ENCODE assay signal across 23 cellular contexts in the genomic region with DNA sequence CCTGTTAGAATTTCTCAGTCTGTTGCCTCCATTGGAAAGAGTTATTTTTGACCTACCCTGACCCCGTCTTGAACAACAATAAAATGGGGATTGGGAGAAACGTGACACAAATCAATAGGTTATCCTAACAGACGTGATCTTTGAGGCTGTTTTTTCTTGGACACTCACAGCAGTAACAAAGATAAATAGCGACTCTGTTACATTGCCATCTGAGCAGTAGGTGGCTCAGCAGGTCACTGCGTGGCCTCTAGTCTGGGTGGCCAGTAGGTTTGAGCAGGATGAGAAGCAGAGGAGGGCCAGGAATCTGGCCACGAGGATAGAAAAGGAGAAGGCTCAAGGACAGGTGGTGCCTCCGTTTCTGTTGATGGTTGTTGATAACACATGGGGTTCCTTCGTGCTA.
A peak's percentile ranks its signal among the peaks of the same experiment; 100 is the strongest.
DNase-seq lines count a peak whose midpoint lies in the region; ATAC-seq, FAIRE-seq and TF ChIP-seq lines count a peak whose summit lies in the region.
"Had no signal": no experiment of that assay in that cellular context is flagged by ENCODE, and none has a peak within 500 bp of the region (broad histone marks: within the 10 kb centered on the region; RNA-seq: fewer than 3 reads in every experiment).

No MANE protein-coding gene starts in this region.

- H3K4me1 ChIP-seq in HepG2 (ENCODE audit: insufficient read depth, low read length) (peaks cover 7% of the 10 kb centered on the region; the same call in 1 of the 2 replicates), right lobe of liver (peaks cover 0 to 6% (median 0%) of the 10 kb centered on the region in 4 donors), upper lobe of left lung (no peaks in the 10 kb centered on the region)
- H3K4me1 ChIP-seq: A549, Caco-2 had no signal

- TF ChIP-seq RAD21 in HepG2 (CRISPR knock-in tag; IDR thresholded peaks at IDR 0.05): no peak

- TF ChIP-seq POLR2A in HepG2 (IDR thresholded peaks at IDR 0.05; ENCODE audit: insufficient read depth in 1 of 2, low read depth in 2 of 2, low read length in 2 of 2): no peak
- TF ChIP-seq POLR2A in right lobe of liver (IDR thresholded peaks at IDR 0.05): no peak
- TF ChIP-seq POLR2A in upper lobe of left lung (IDR thresholded peaks at IDR 0.05): no peak

- H3K9me3 ChIP-seq in HepG2 (ENCODE audit: low read length): no peaks in the 10 kb centered on the region
- no peaks in the 10 kb centered on the region for H3K9me3 ChIP-seq in right lobe of liver
- no peaks in the 10 kb centered on the region for H3K9me3 ChIP-seq in upper lobe of left lung
- H3K9me3 ChIP-seq: A549; BLaER1 treated with 17β-estradiol and CSF1 and Interleukin-3, amounts not matched to agents 10 nM and 100 nM; Caco-2 had no signal

- H3K27me3 ChIP-seq in HepG2 (ENCODE audit: control insufficient read depth in 1 of 2, insufficient read depth in 2 of 2, low read length in 2 of 2) (no peaks in the 10 kb centered on the region), right lobe of liver (no peaks in the 10 kb centered on the region), upper lobe of left lung (no peaks in the 10 kb centered on the region)
- H3K27me3 ChIP-seq: BLaER1 treated with 17β-estradiol and CSF1 and Interleukin-3, amounts not matched to agents 10 nM and 100 nM had no signal

- H3K79me2 ChIP-seq in HepG2 (ENCODE audit: insufficient read depth, low read length): no peaks in the 10 kb centered on the region

- H3K9ac ChIP-seq in HepG2 (ENCODE audit: insufficient read depth, low read depth, low read length): no peak overlapping the region
- H3K9ac ChIP-seq: BLaER1 treated with 17β-estradiol and CSF1 and Interleukin-3, amounts not matched to agents 10 nM and 100 nM had no signal

- no peak for DNase-seq in HTR-8/SVneo (ENCODE audit: insufficient read length, low spot score)
- DNase-seq in HuH-7.5 (ENCODE audit: low spot score): peak; percentile 37
- peak; percentile 9 for DNase-seq in HepG2 (ENCODE audit: low spot score)
- DNase-seq in right lobe of liver: peak in 2 of 3 donors; percentile 48 to 73
- DNase-seq in stimulated activated CD4-positive, alpha-beta T cell treated with anti-CD3 and anti-CD28 coated beads, Interleukin-2, amount 100 ng/mL, for 24 hours: no peak
- DNase-seq in upper lobe of left lung: no peak
- no peak for DNase-seq in EL
- DNase-seq: AML-193; Caco-2; Calu3; CD4-positive, alpha-beta T cell; CD8-positive, alpha-beta T cell; DMS79 treated with DMSO at 0.1 percent for 48 hours; GDM1 had no signal

- no peaks in the 10 kb centered on the region for H4K20me1 ChIP-seq in HepG2 (ENCODE audit: insufficient read depth, low read length)
- H4K20me1 ChIP-seq: BLaER1 treated with 17β-estradiol and CSF1 and Interleukin-3, amounts not matched to agents 10 nM and 100 nM had no signal

- H3K4me2 ChIP-seq in HepG2 (ENCODE audit: low read depth, low read length): no peak overlapping the region
- H3K4me2 ChIP-seq: A549; BLaER1 treated with 17β-estradiol and CSF1 and Interleukin-3, amounts not matched to agents 10 nM and 100 nM had no signal

- H3K36me3 ChIP-seq in HepG2 (replicated peaks in 1 of 2; ENCODE audit: control insufficient read depth in 1 of 2, insufficient read depth in 2 of 2, low read length in 2 of 2) (no peaks in the 10 kb centered on the region), right lobe of liver (no peaks in the 10 kb centered on the region), upper lobe of left lung (no peaks in the 10 kb centered on the region)
- H3K36me3 ChIP-seq: BLaER1 treated with 17β-estradiol and CSF1 and Interleukin-3, amounts not matched to agents 10 nM and 100 nM had no signal

- TF ChIP-seq EP300 in HepG2 (IDR thresholded peaks at IDR 0.05; ENCODE audit: low read depth in 2 of 2, low read length in 2 of 2) (peak in 1 of 2 experiments; percentile 28; a peak in 1 of 4 replicates), HepG2 (CRISPR knock-in tag; IDR thresholded peaks at IDR 0.05; ENCODE audit: borderline replicate concordance) (no peak), upper lobe of left lung (IDR thresholded peaks at IDR 0.05) (no peak)

- WGBS in HepG2 (ENCODE audit: low lambda C conversion rate): 45% methylated on average over 8 of the region's 8 CpGs
- 23% methylated on average over 8 of the region's 8 CpGs for WGBS in right lobe of liver (ENCODE audit: insufficient coverage, low coverage, low lambda C conversion rate, missing lambda C conversion rate)
- 76 to 78% methylated on average over 8 of the region's 8 CpGs for WGBS in upper lobe of left lung, 2 donors

- ATAC-seq in HepG2: peak; percentile 90
- ATAC-seq in right lobe of liver: peak; percentile 75 to 99 (median 85)
- no peak for ATAC-seq in upper lobe of left lung (ENCODE audit: low FRiP score in 2 of 2)
- no peak for ATAC-seq in GM21737 (IDR thresholded peaks at IDR 0.05; ENCODE audit: unreplicated experiment)
- ATAC-seq: A549; CD8-positive, alpha-beta T cell; GM12878 had no signal

- H3K4me3 ChIP-seq in HepG2 (replicated peaks in 1 of 3; ENCODE audit: insufficient read depth in 1 of 3, low read depth in 2 of 3, low read length in 3 of 3): no peak overlapping the region
- H3K4me3 ChIP-seq in right lobe of liver: no peak overlapping the region
- H3K4me3 ChIP-seq in upper lobe of left lung: no peak overlapping the region
- H3K4me3 ChIP-seq: A549; BLaER1 treated with 17β-estradiol and CSF1 and Interleukin-3, amounts not matched to agents 10 nM and 100 nM; GM12878 had no signal

- in situ Hi-C loops in HepG2 (cut with HindIII; ENCODE audit: extremely low pct_ligation_motif_present, low pct_unique_long_range_greater_than_20kb): no loop called here

- CTCF ChIA-PET in HepG2 (lab: Yijun Ruan, JAX; ENCODE audit: low intra/inter-chr PET ratio, low total read pairs): no interaction called here

- FAIRE-seq in HTR-8/SVneo (lab: Jason Lieb, UNC) (peak; percentile 63), HepG2 (lab: Jason Lieb, UNC) (no peak)
- FAIRE-seq: A549, D721Med, GM12878, GM12892, GM18507 had no signal

- intact Hi-C loops in HepG2 (cut with micrococcal nuclease; ENCODE audit: unreplicated experiment): loop anchor here (5.0 kb wide), 1 partner anchor 449 kb away; no protein-coding TSS in a partner anchor
- intact Hi-C loops in right lobe of liver (cut with DNase I): no loop called here

- H3K27ac ChIP-seq in HepG2 (ENCODE audit: extremely low read length, insufficient read depth, low read length): no peak overlapping the region
- H3K27ac ChIP-seq in right lobe of liver: no peak overlapping the region
- no peak overlapping the region for H3K27ac ChIP-seq in upper lobe of left lung
- H3K27ac ChIP-seq: 22Rv1; A549; BLaER1 treated with 17β-estradiol and CSF1 and Interleukin-3, amounts not matched to agents 10 nM and 100 nM; C4-2B had no signal

- POLR2A ChIA-PET in HepG2 (lab: Yijun Ruan, JAX): no interaction called here

- no peak overlapping the region for H2AFZ ChIP-seq in HepG2 (ENCODE audit: low read length)

- TF ChIP-seq CTCF in HepG2 (CRISPR knock-in tag; IDR thresholded peaks at IDR 0.05) (peak; percentile 54), right lobe of liver (IDR thresholded peaks at IDR 0.05) (peak in 2 of 4 donors; percentile 28 to 37), upper lobe of left lung (IDR thresholded peaks at IDR 0.05) (no peak)

- BruUV-seq in HepG2 (replicated peaks; lab: Mats Ljungman, UMichigan): no TSS peak

TF ChIP-seq in HepG2, 621 proteins besides CTCF, POLR2A, EP300 and RAD21 (continues in another document):
- no peak for TF ChIP-seq ZNF639 (CRISPR knock-in tag; conservative IDR thresholded peaks at IDR 0.05)
- TF ChIP-seq ZNF33A (CRISPR knock-in tag; IDR thresholded peaks at IDR 0.05; ENCODE audit: borderline replicate concordance): no peak
- TF ChIP-seq MYNN (CRISPR knock-in tag; IDR thresholded peaks at IDR 0.05; ENCODE audit: low read depth): no peak
- TF ChIP-seq ETV6 (CRISPR knock-in tag; conservative IDR thresholded peaks at IDR 0.05): no peak
- peak; percentile 40; the same call in 1 of the 2 replicates for TF ChIP-seq HNF4A (CRISPR knock-in tag; IDR thresholded peaks at IDR 0.05)
- no peak for TF ChIP-seq NR2C2 (CRISPR knock-in tag; IDR thresholded peaks at IDR 0.05; ENCODE audit: borderline replicate concordance)
- no peak for TF ChIP-seq ZC3H13 (CRISPR knock-in tag; IDR thresholded peaks at IDR 0.05)
- no peak for TF ChIP-seq ZNF83 (CRISPR knock-in tag; IDR thresholded peaks at IDR 0.05; ENCODE audit: borderline replicate concordance)
- no peak for TF ChIP-seq ZNF280B (CRISPR knock-in tag; IDR thresholded peaks at IDR 0.05; ENCODE audit: borderline replicate concordance)
- no peak for TF ChIP-seq ZNF616 (CRISPR knock-in tag; IDR thresholded peaks at IDR 0.05; ENCODE audit: low read depth)
- TF ChIP-seq NFRKB (IDR thresholded peaks at IDR 0.05): no peak

Comparison
In these comparisons a context has a peak if more than half of its experiments do, and no peak if none do; other contexts are left out.
1. DNase-seq: peak in HuH-7.5 (single experiment), HepG2 (single experiment) and right lobe of liver (2 of 3); none in HTR-8/SVneo (single experiment), stimulated activated CD4-positive, alpha-beta T cell treated with anti-CD3 and anti-CD28 coated beads, Interleukin-2, amount 100 ng/mL, for 24 hours (0 of 2), upper lobe of left lung (0 of 2) and EL (single experiment).
2. ATAC-seq: peak in HepG2 (single experiment) and right lobe of liver (4 of 4); none in upper lobe of left lung (0 of 2) and GM21737 (single experiment).